28 cellular contexts compared by ENCODE assay signal in genomic region chr6:159769470-159769869, GRCh38. TPM values are rescaled to one million over a fixed set of nuclear protein-coding genes. Genes with fewer than 3 reads are reported as not detected.
DNase-seq lines count a peak whose midpoint lies in the region; ATAC-seq and TF ChIP-seq lines count a peak whose summit lies in the region.
"Had no signal": no experiment of that assay in that cellular context is flagged by ENCODE, and none has a peak within 500 bp of the region (broad histone marks: within the 10 kb centered on the region; RNA-seq: fewer than 3 reads in every experiment).

No MANE protein-coding gene starts in this region.

- CTCF ChIA-PET in activated CD8-positive, alpha-beta memory T cell treated with anti-CD3 and anti-CD28 coated beads, Interleukin-2, amount 10 ng/mL, durations not matched to agents 7 days and 5 days (lab: Charles Lee) = no interaction called here

- H3K27me3 Mint-ChIP-seq in activated T-cell treated with anti-CD3 and anti-CD28 coated beads, Interleukin-2, amount 50 U/mL, for 24 hours = no peaks in the 10 kb centered on the region
- H3K27me3 Mint-ChIP-seq in activated T-helper 1 cell treated with anti-CD3 and anti-CD28 coated beads, Interleukin-12 subunit alpha, Interleukin-12 subunit beta, Interleukin-2, Interleukin-4 antibody, amounts not matched to agents 30 ng/mL and 10 ng/mL and 1 ng/mL, durations not matched to agents 14 hours and 24 hours and 36 hours (ENCODE audit: insufficient read depth) = no peaks in the 10 kb centered on the region
- H3K27me3 Mint-ChIP-seq in progenitor cell of endocrine pancreas = no peaks in the 10 kb centered on the region
- H3K27me3 Mint-ChIP-seq in activated CD8-positive, alpha-beta memory T cell treated with anti-CD3 and anti-CD28 coated beads, Interleukin-2, amount 10 ng/mL, durations not matched to agents 7 days and 5 days = no peaks in the 10 kb centered on the region
- H3K27me3 Mint-ChIP-seq: CD4-positive, alpha-beta T cell had no signal

- no peak overlapping the region for H3K4me3 Mint-ChIP-seq in activated T-cell treated with anti-CD3 and anti-CD28 coated beads, Interleukin-2, amount 50 U/mL, for 24 hours
- H3K4me3 Mint-ChIP-seq in activated T-helper 1 cell treated with anti-CD3 and anti-CD28 coated beads, Interleukin-12 subunit alpha, Interleukin-12 subunit beta, Interleukin-2, Interleukin-4 antibody, amounts not matched to agents 30 ng/mL and 10 ng/mL and 1 ng/mL, durations not matched to agents 14 hours and 24 hours and 36 hours = no peak overlapping the region
- H3K4me3 Mint-ChIP-seq in progenitor cell of endocrine pancreas (ENCODE audit: low read depth) = no peak overlapping the region
- H3K4me3 Mint-ChIP-seq in activated CD8-positive, alpha-beta memory T cell treated with anti-CD3 and anti-CD28 coated beads, Interleukin-2, amount 10 ng/mL, durations not matched to agents 7 days and 5 days = no peak overlapping the region
- H3K4me3 Mint-ChIP-seq: CD4-positive, alpha-beta T cell; GM23338; H9; HFFc6 had no signal

- H3K27ac Mint-ChIP-seq in activated T-cell treated with anti-CD3 and anti-CD28 coated beads, Interleukin-2, amount 50 U/mL, for 24 hours = peak overlapping the region; percentile 31
- peak overlapping the region; percentile 81 for H3K27ac Mint-ChIP-seq in activated T-helper 1 cell treated with anti-CD3 and anti-CD28 coated beads, Interleukin-12 subunit alpha, Interleukin-12 subunit beta, Interleukin-2, Interleukin-4 antibody, amounts not matched to agents 30 ng/mL and 10 ng/mL and 1 ng/mL, durations not matched to agents 14 hours and 24 hours and 36 hours
- H3K27ac Mint-ChIP-seq in progenitor cell of endocrine pancreas = peak overlapping the region; percentile 74
- no peak overlapping the region for H3K27ac Mint-ChIP-seq in activated CD8-positive, alpha-beta memory T cell treated with anti-CD3 and anti-CD28 coated beads, Interleukin-2, amount 10 ng/mL, durations not matched to agents 7 days and 5 days
- H3K27ac Mint-ChIP-seq: CD4-positive, alpha-beta T cell; GM23338; H9; HFFc6 had no signal

- peaks cover 5% of the 10 kb centered on the region for H3K9me3 Mint-ChIP-seq in activated T-cell treated with anti-CD3 and anti-CD28 coated beads, Interleukin-2, amount 50 U/mL, for 24 hours
- H3K9me3 Mint-ChIP-seq in activated T-helper 1 cell treated with anti-CD3 and anti-CD28 coated beads, Interleukin-12 subunit alpha, Interleukin-12 subunit beta, Interleukin-2, Interleukin-4 antibody, amounts not matched to agents 30 ng/mL and 10 ng/mL and 1 ng/mL, durations not matched to agents 14 hours and 24 hours and 36 hours = no peaks in the 10 kb centered on the region
- peaks cover 5% of the 10 kb centered on the region for H3K9me3 Mint-ChIP-seq in progenitor cell of endocrine pancreas (ENCODE audit: low read depth)
- H3K9me3 Mint-ChIP-seq in activated CD8-positive, alpha-beta memory T cell treated with anti-CD3 and anti-CD28 coated beads, Interleukin-2, amount 10 ng/mL, durations not matched to agents 7 days and 5 days (ENCODE audit: low read depth) = peaks cover 2% of the 10 kb centered on the region
- H3K9me3 Mint-ChIP-seq: CD4-positive, alpha-beta T cell; HFFc6 had no signal

- H3K4me1 Mint-ChIP-seq in activated T-cell treated with anti-CD3 and anti-CD28 coated beads, Interleukin-2, amount 50 U/mL, for 24 hours (ENCODE audit: low read depth) = peaks cover 24% of the 10 kb centered on the region
- peaks cover 30% of the 10 kb centered on the region for H3K4me1 Mint-ChIP-seq in activated T-helper 1 cell treated with anti-CD3 and anti-CD28 coated beads, Interleukin-12 subunit alpha, Interleukin-12 subunit beta, Interleukin-2, Interleukin-4 antibody, amounts not matched to agents 30 ng/mL and 10 ng/mL and 1 ng/mL, durations not matched to agents 14 hours and 24 hours and 36 hours (ENCODE audit: low read depth)
- peaks cover 5% of the 10 kb centered on the region for H3K4me1 Mint-ChIP-seq in progenitor cell of endocrine pancreas (ENCODE audit: low read depth)
- H3K4me1 Mint-ChIP-seq in activated CD8-positive, alpha-beta memory T cell treated with anti-CD3 and anti-CD28 coated beads, Interleukin-2, amount 10 ng/mL, durations not matched to agents 7 days and 5 days = peaks cover 9% of the 10 kb centered on the region

- no peak for TF ChIP-seq CTCF in progenitor cell of endocrine pancreas (IDR thresholded peaks at IDR 0.05; ENCODE audit: unreplicated experiment)

- H3K36me3 Mint-ChIP-seq in activated T-cell treated with anti-CD3 and anti-CD28 coated beads, Interleukin-2, amount 50 U/mL, for 24 hours (ENCODE audit: low read depth) = peaks cover 89% of the 10 kb centered on the region
- H3K36me3 Mint-ChIP-seq in activated T-helper 1 cell treated with anti-CD3 and anti-CD28 coated beads, Interleukin-12 subunit alpha, Interleukin-12 subunit beta, Interleukin-2, Interleukin-4 antibody, amounts not matched to agents 30 ng/mL and 10 ng/mL and 1 ng/mL, durations not matched to agents 14 hours and 24 hours and 36 hours (ENCODE audit: low read depth) = peaks cover 70% of the 10 kb centered on the region
- peaks cover 50% of the 10 kb centered on the region for H3K36me3 Mint-ChIP-seq in progenitor cell of endocrine pancreas (ENCODE audit: insufficient read depth)
- peaks cover 77% of the 10 kb centered on the region for H3K36me3 Mint-ChIP-seq in activated CD8-positive, alpha-beta memory T cell treated with anti-CD3 and anti-CD28 coated beads, Interleukin-2, amount 10 ng/mL, durations not matched to agents 7 days and 5 days

- ATAC-seq in HG02610 (IDR thresholded peaks at IDR 0.05; ENCODE audit: unreplicated experiment) = peak; percentile 68
- ATAC-seq in activated CD8-positive, alpha-beta memory T cell treated with anti-CD3 and anti-CD28 coated beads, Interleukin-2, amount 10 ng/mL, durations not matched to agents 7 days and 5 days = no peak
- ATAC-seq: GM23338, Right ventricle myocardium inferior had no signal

- no peak for DNase-seq in activated T-cell treated with anti-CD3 and anti-CD28 coated beads, Interleukin-2, amount 50 U/mL, for 24 hours
- no peak for DNase-seq in activated T-cell treated with anti-CD3 and anti-CD28 coated beads for 4 hours
- no peak for DNase-seq in activated T-helper 1 cell treated with anti-CD3 and anti-CD28 coated beads, Interleukin-12 subunit alpha, Interleukin-12 subunit beta, Interleukin-2, Interleukin-4 antibody, amounts not matched to agents 30 ng/mL and 10 ng/mL and 1 ng/mL, durations not matched to agents 14 hours and 24 hours and 36 hours (ENCODE audit: low spot score)
- DNase-seq in progenitor cell of endocrine pancreas (ENCODE audit: low spot score, unreplicated experiment) = no peak
- no peak for DNase-seq in MV-4-11 (lab: John Stamatoyannopoulos, UW)
- DNase-seq in activated CD8-positive, alpha-beta memory T cell treated with anti-CD3 and anti-CD28 coated beads, Interleukin-2, amount 10 ng/mL, durations not matched to agents 7 days and 5 days = no peak
- DNase-seq: AML-193; CD4-positive, alpha-beta T cell; DMS53; H9; HFFc6; KBM-7; MG63; NCI-H1048; NCI-H1417; NCI-H1694; NCI-H2029 treated with DMSO at 0.1 percent for 48 hours; NCI-H2227 treated with DMSO at 0.1 percent for 48 hours; NCI-H526 treated with DMSO at 0.1 percent for 48 hours; PC-9 had no signal

- intact Hi-C loops in activated T-helper 1 cell treated with anti-CD3 and anti-CD28 coated beads, Interleukin-12 subunit alpha, Interleukin-12 subunit beta, Interleukin-2, Interleukin-4 antibody, amounts not matched to agents 30 ng/mL and 10 ng/mL and 1 ng/mL, durations not matched to agents 14 hours and 24 hours and 36 hours (cut with micrococcal nuclease) = no loop called here

RNA-seq across cellular contexts. Expression of gene ACAT2, which starts 7.6 kb away (rescaled TPM):
- total RNA-seq in activated T-helper 1 cell treated with anti-CD3 and anti-CD28 coated beads, Interleukin-12 subunit alpha, Interleukin-12 subunit beta, Interleukin-2, Interleukin-4 antibody, amounts not matched to agents 30 ng/mL and 10 ng/mL and 1 ng/mL, durations not matched to agents 14 hours and 24 hours and 36 hours = 83.1 and 84.2 TPM in 2 replicates
- 85.1 and 103 TPM in 2 replicates for total RNA-seq in progenitor cell of endocrine pancreas
- 100 to 1,000 TPM in 1 of 2 experiments, 10 to 100 TPM in 1; 95.4 to 128 TPM for total RNA-seq in activated CD8-positive, alpha-beta memory T cell treated with anti-CD3 and anti-CD28 coated beads, Interleukin-2, amount 10 ng/mL, durations not matched to agents 7 days and 5 days

RNA-seq across cellular contexts. Expression of gene TCP1, which starts 19.9 kb away (rescaled TPM):
- 454 and 457 TPM in 2 replicates for total RNA-seq in activated T-helper 1 cell treated with anti-CD3 and anti-CD28 coated beads, Interleukin-12 subunit alpha, Interleukin-12 subunit beta, Interleukin-2, Interleukin-4 antibody, amounts not matched to agents 30 ng/mL and 10 ng/mL and 1 ng/mL, durations not matched to agents 14 hours and 24 hours and 36 hours
- total RNA-seq in progenitor cell of endocrine pancreas = 218 and 229 TPM in 2 replicates
- 100 to 1,000 TPM; 239 to 320 TPM for total RNA-seq in activated CD8-positive, alpha-beta memory T cell treated with anti-CD3 and anti-CD28 coated beads, Interleukin-2, amount 10 ng/mL, durations not matched to agents 7 days and 5 days

RNA-seq across cellular contexts. Expression of gene MRPL18, which starts 20.8 kb away (rescaled TPM):
- total RNA-seq in activated T-helper 1 cell treated with anti-CD3 and anti-CD28 coated beads, Interleukin-12 subunit alpha, Interleukin-12 subunit beta, Interleukin-2, Interleukin-4 antibody, amounts not matched to agents 30 ng/mL and 10 ng/mL and 1 ng/mL, durations not matched to agents 14 hours and 24 hours and 36 hours = 108 and 111 TPM in 2 replicates
- 45.0 and 45.2 TPM in 2 replicates for total RNA-seq in progenitor cell of endocrine pancreas
- total RNA-seq in activated CD8-positive, alpha-beta memory T cell treated with anti-CD3 and anti-CD28 coated beads, Interleukin-2, amount 10 ng/mL, durations not matched to agents 7 days and 5 days = 10 to 100 TPM; 74.4 to 87.0 TPM

RNA-seq across cellular contexts. Expression of gene PNLDC1, which starts 30.6 kb away (rescaled TPM):
- 0.56 and 0.78 TPM in 2 replicates for total RNA-seq in activated T-helper 1 cell treated with anti-CD3 and anti-CD28 coated beads, Interleukin-12 subunit alpha, Interleukin-12 subunit beta, Interleukin-2, Interleukin-4 antibody, amounts not matched to agents 30 ng/mL and 10 ng/mL and 1 ng/mL, durations not matched to agents 14 hours and 24 hours and 36 hours
- total RNA-seq in progenitor cell of endocrine pancreas = not detected in 2 replicates
- 1 to 10 TPM in 1 of 2 experiments, under 1 TPM in 1; 0.75 to 1.4 TPM for total RNA-seq in activated CD8-positive, alpha-beta memory T cell treated with anti-CD3 and anti-CD28 coated beads, Interleukin-2, amount 10 ng/mL, durations not matched to agents 7 days and 5 days
- total RNA-seq: G401, GM23338, H9, HFFc6, LHCN-M2, NCI-H460, RPMI7951, SJSA1 had no signal

RNA-seq across cellular contexts. Expression of gene WTAP, which starts 42.2 kb away (rescaled TPM):
- total RNA-seq in activated T-helper 1 cell treated with anti-CD3 and anti-CD28 coated beads, Interleukin-12 subunit alpha, Interleukin-12 subunit beta, Interleukin-2, Interleukin-4 antibody, amounts not matched to agents 30 ng/mL and 10 ng/mL and 1 ng/mL, durations not matched to agents 14 hours and 24 hours and 36 hours = 125 and 136 TPM in 2 replicates
- total RNA-seq in progenitor cell of endocrine pancreas = 126 and 131 TPM in 2 replicates
- total RNA-seq in activated CD8-positive, alpha-beta memory T cell treated with anti-CD3 and anti-CD28 coated beads, Interleukin-2, amount 10 ng/mL, durations not matched to agents 7 days and 5 days = 100 to 1,000 TPM; 103 to 128 TPM
